ENCODE assay signal across 10 cellular contexts in genomic region chr16:70577256-70577698, GRCh38. TPM values are rescaled to one million over a fixed set of nuclear protein-coding genes. Genes with fewer than 3 reads are reported as not detected.
DNase-seq lines count a peak whose midpoint lies in the region; ATAC-seq and TF ChIP-seq lines count a peak whose summit lies in the region.
"Had no signal": no experiment of that assay in that cellular context is flagged by ENCODE, and none has a peak within 500 bp of the region (broad histone marks: within the 10 kb centered on the region; RNA-seq: fewer than 3 reads in every experiment).

No MANE protein-coding gene starts in this region.

- CTCF ChIA-PET in activated naive CD4-positive, alpha-beta T cell treated with anti-CD3 and anti-CD28 coated beads, Interleukin-2, amount 10 ng/mL, durations not matched to agents 7 days and 5 days (lab: Charles Lee) = no interaction called here
- CTCF ChIA-PET in WTC11 (lab: Charles Lee) = no interaction called here

- peak overlapping the region; percentile 55 for H3K27ac Mint-ChIP-seq in activated naive CD4-positive, alpha-beta T cell treated with anti-CD3 and anti-CD28 coated beads, Interleukin-2, amount 10 ng/mL, durations not matched to agents 7 days and 5 days
- 0 out of 2 replicates have a peak overlapping the region, but pooled peaks have one; percentile 78 for H3K27ac Mint-ChIP-seq in WTC11

- H3K27me3 ChIP-seq in gastroesophageal sphincter = no peaks in the 10 kb centered on the region
- H3K27me3 ChIP-seq in suprapubic skin = no peaks in the 10 kb centered on the region

- peaks cover 21% of the 10 kb centered on the region for H3K36me3 Mint-ChIP-seq in activated naive CD4-positive, alpha-beta T cell treated with anti-CD3 and anti-CD28 coated beads, Interleukin-2, amount 10 ng/mL, durations not matched to agents 7 days and 5 days
- peaks cover 22% of the 10 kb centered on the region for H3K36me3 Mint-ChIP-seq in WTC11

- H3K27ac ChIP-seq in gastroesophageal sphincter (peak overlapping the region in 3 of 4 donors; percentile 28 to 36 (median 33)), suprapubic skin (no peak overlapping the region)

- no peak for TF ChIP-seq CTCF in WTC11 (IDR thresholded peaks at IDR 0.05)
- TF ChIP-seq CTCF in gastroesophageal sphincter (IDR thresholded peaks at IDR 0.05) = no peak
- no peak for TF ChIP-seq CTCF in suprapubic skin (IDR thresholded peaks at IDR 0.05)

- H3K4me1 ChIP-seq in gastroesophageal sphincter = peaks cover 2 to 61% (median 31%) of the 10 kb centered on the region in 3 donors
- peaks cover 69% of the 10 kb centered on the region for H3K4me1 ChIP-seq in suprapubic skin

- H3K4me3 Mint-ChIP-seq in activated naive CD4-positive, alpha-beta T cell treated with anti-CD3 and anti-CD28 coated beads, Interleukin-2, amount 10 ng/mL, durations not matched to agents 7 days and 5 days = no peak overlapping the region
- H3K4me3 Mint-ChIP-seq in WTC11 = no peak overlapping the region
- H3K4me3 Mint-ChIP-seq: CD8-positive, alpha-beta T cell had no signal

- no peak for DNase-seq in activated naive CD4-positive, alpha-beta T cell treated with anti-CD3 and anti-CD28 coated beads, Interleukin-2, amount 10 ng/mL, durations not matched to agents 7 days and 5 days
- no peak for DNase-seq in activated naive CD4-positive, alpha-beta T cell treated with anti-CD3 and anti-CD28 coated beads, Interleukin-2, amount 50 U/mL, for 16 hours
- DNase-seq in WTC11 (ENCODE audit: low spot score) (no peak), suprapubic skin (ENCODE audit: low spot score in 2 of 2) (peak; percentile 63 to 64), NCI-H2227 (lab: John Stamatoyannopoulos, UW; ENCODE audit: unreplicated experiment) (no peak), activated gamma-delta T cell treated with Interleukin-2 at 50 U/mL for 16 hours (no peak)
- DNase-seq in stimulated activated CD4-positive, alpha-beta T cell treated with anti-CD3 and anti-CD28 coated beads, Interleukin-4, amount 100 ng/mL, for 4 hours = no peak
- DNase-seq: CD8-positive, alpha-beta T cell; SIG-M5 had no signal

- ATAC-seq in WTC11 = peak; percentile 10
- ATAC-seq in gastroesophageal sphincter = no peak
- ATAC-seq: CD8-positive, alpha-beta T cell had no signal

- H3K36me3 ChIP-seq in gastroesophageal sphincter = peaks cover 0 to 9% of the 10 kb centered on the region in 2 donors
- H3K36me3 ChIP-seq in suprapubic skin = peaks cover 13% of the 10 kb centered on the region

- H3K4me1 Mint-ChIP-seq in activated naive CD4-positive, alpha-beta T cell treated with anti-CD3 and anti-CD28 coated beads, Interleukin-2, amount 10 ng/mL, durations not matched to agents 7 days and 5 days = no peaks in the 10 kb centered on the region
- peaks cover 14% of the 10 kb centered on the region for H3K4me1 Mint-ChIP-seq in WTC11

- WGBS in gastroesophageal sphincter (ENCODE audit: low coverage in 1 of 2), 2 donors = 66 to 80% methylated on average over 1 to 3 of the region's 9 CpGs
- 52% methylated on average over 9 of the region's 9 CpGs for WGBS in suprapubic skin

- TF ChIP-seq POLR2A in gastroesophageal sphincter (IDR thresholded peaks at IDR 0.05) = no peak
- no peak for TF ChIP-seq POLR2A in suprapubic skin (IDR thresholded peaks at IDR 0.05)

- POLR2A ChIA-PET in WTC11 (lab: Charles Lee) = no interaction called here

- no peak overlapping the region for H3K4me3 ChIP-seq in gastroesophageal sphincter
- no peak overlapping the region for H3K4me3 ChIP-seq in suprapubic skin

- TF ChIP-seq EP300 in gastroesophageal sphincter (IDR thresholded peaks at IDR 0.05) (no peak), suprapubic skin (IDR thresholded peaks at IDR 0.05) (no peak)

- no peaks in the 10 kb centered on the region for H3K9me3 Mint-ChIP-seq in activated naive CD4-positive, alpha-beta T cell treated with anti-CD3 and anti-CD28 coated beads, Interleukin-2, amount 10 ng/mL, durations not matched to agents 7 days and 5 days
- H3K9me3 Mint-ChIP-seq in WTC11 = no peaks in the 10 kb centered on the region
- H3K9me3 Mint-ChIP-seq: CD8-positive, alpha-beta T cell had no signal

- H3K9me3 ChIP-seq in gastroesophageal sphincter = no peaks in the 10 kb centered on the region
- H3K9me3 ChIP-seq in suprapubic skin = no peaks in the 10 kb centered on the region

- H3K27me3 Mint-ChIP-seq in activated naive CD4-positive, alpha-beta T cell treated with anti-CD3 and anti-CD28 coated beads, Interleukin-2, amount 10 ng/mL, durations not matched to agents 7 days and 5 days = no peaks in the 10 kb centered on the region
- no peaks in the 10 kb centered on the region for H3K27me3 Mint-ChIP-seq in WTC11 (ENCODE audit: low read depth)

TF ChIP-seq in WTC11, 78 proteins besides CTCF, POLR2A, EP300 and RAD21 (continues in another document):
- TF ChIP-seq OVOL2 (CRISPR knock-in tag; IDR thresholded peaks at IDR 0.05; ENCODE audit: borderline replicate concordance) (no peak), E2F5 (CRISPR knock-in tag; IDR thresholded peaks at IDR 0.05) (no peak), RORB (CRISPR knock-in tag; IDR thresholded peaks at IDR 0.05) (no peak), AR (CRISPR knock-in tag; IDR thresholded peaks at IDR 0.05) (no peak; the same call in 1 of the 2 replicates), JAZF1 (CRISPR knock-in tag; IDR thresholded peaks at IDR 0.05) (no peak), E2F4 (CRISPR knock-in tag; IDR thresholded peaks at IDR 0.05; ENCODE audit: borderline replicate concordance, low read depth) (no peak), ZNF423 (CRISPR knock-in tag; IDR thresholded peaks at IDR 0.05) (no peak), ZSCAN18 (CRISPR knock-in tag; IDR thresholded peaks at IDR 0.05) (no peak), ETV6 (CRISPR knock-in tag; IDR thresholded peaks at IDR 0.05) (no peak), TEAD4 (CRISPR knock-in tag; IDR thresholded peaks at IDR 0.05) (no peak), GTF2I (CRISPR knock-in tag; conservative IDR thresholded peaks at IDR 0.05) (no peak), CREM (CRISPR knock-in tag; IDR thresholded peaks at IDR 0.05) (no peak), MAX (CRISPR knock-in tag; IDR thresholded peaks at IDR 0.05) (no peak)

RNA-seq across cellular contexts. Expression of gene SF3B3, which starts 53.7 kb away (rescaled TPM):
- 423 to 475 TPM (median 430 TPM) in 3 replicates for total RNA-seq in WTC11 (2021)
- total RNA-seq in gastroesophageal sphincter = 100 to 1,000 TPM in 1 of 4 donors, 10 to 100 TPM in 3; 73.3 to 115 (median 92.8) TPM
- 100 to 1,000 TPM; 122 to 280 (median 174) TPM for total RNA-seq in suprapubic skin

RNA-seq across cellular contexts. Expression of gene COG4, which starts 53.9 kb away (rescaled TPM):
- 56.6 to 65.6 TPM (median 61.8 TPM) in 3 replicates for total RNA-seq in WTC11 (2021)
- 10 to 100 TPM; 32.3 to 37.4 (median 35.0) TPM for total RNA-seq in gastroesophageal sphincter
- total RNA-seq in suprapubic skin = 10 to 100 TPM; 35.0 to 59.9 (median 48.2) TPM

Comparison
In these comparisons a context has a peak if more than half of its experiments do, and no peak if none do; other contexts are left out.
1. DNase-seq: peak in suprapubic skin (2 of 2); none in activated naive CD4-positive, alpha-beta T cell treated with anti-CD3 and anti-CD28 coated beads, Interleukin-2, amount 10 ng/mL, durations not matched to agents 7 days and 5 days (single experiment), activated naive CD4-positive, alpha-beta T cell treated with anti-CD3 and anti-CD28 coated beads, Interleukin-2, amount 50 U/mL, for 16 hours (single experiment), WTC11 (single experiment), NCI-H2227 (single experiment), activated gamma-delta T cell treated with Interleukin-2 at 50 U/mL for 16 hours (single experiment) and stimulated activated CD4-positive, alpha-beta T cell treated with anti-CD3 and anti-CD28 coated beads, Interleukin-4, amount 100 ng/mL, for 4 hours (0 of 2).